ENCODE assay signal across 25 cellular contexts in genomic region chr11:95660038-95660437, GRCh38.
A peak's percentile ranks its signal among the peaks of the same experiment; 100 is the strongest.
DNase-seq lines count a peak whose midpoint lies in the region; ATAC-seq and TF ChIP-seq lines count a peak whose summit lies in the region.
"Had no signal": no experiment of that assay in that cellular context is flagged by ENCODE, and none has a peak within 500 bp of the region (broad histone marks: within the 10 kb centered on the region; RNA-seq: fewer than 3 reads in every experiment).

No MANE protein-coding gene starts in this region.

- intact Hi-C loops in activated naive CD4-positive, alpha-beta T cell treated with anti-CD3 and anti-CD28 coated beads for 36 hours (cut with micrococcal nuclease): no loop called here
- intact Hi-C loops in transverse colon (cut with DNase I; ENCODE audit: low total_unique reads) (no loop called here), breast epithelium (cut with DNase I; ENCODE audit: low total_unique reads) (no loop called here)

- H3K4me3 ChIP-seq in transverse colon (no peak overlapping the region), breast epithelium (no peak overlapping the region)
- H3K4me3 ChIP-seq: A549, colonic mucosa, esophagus muscularis mucosa, hepatocyte had no signal

- peak; percentile 73 for ATAC-seq in activated naive CD8-positive, alpha-beta T cell treated with anti-CD3 and anti-CD28 coated beads, Interleukin-2, amount 10 ng/mL, durations not matched to agents 7 days and 5 days (ENCODE audit: low read depth)
- ATAC-seq: A549 had no signal

- no peaks in the 10 kb centered on the region for H3K27me3 ChIP-seq in transverse colon
- H3K27me3 ChIP-seq in breast epithelium: no peaks in the 10 kb centered on the region
- H3K27me3 ChIP-seq: BE2C, colonic mucosa, esophagus muscularis mucosa, hepatocyte had no signal

- no peak for TF ChIP-seq EP300 in transverse colon (IDR thresholded peaks at IDR 0.05; ENCODE audit: low read depth)

- no peak overlapping the region for H3K4me3 Mint-ChIP-seq in activated naive CD4-positive, alpha-beta T cell treated with anti-CD3 and anti-CD28 coated beads, Interleukin-2, amount 50 U/mL, for 24 hours
- H3K4me3 Mint-ChIP-seq in activated naive CD4-positive, alpha-beta T cell treated with anti-CD3 and anti-CD28 coated beads for 36 hours: no peak overlapping the region
- peak overlapping the region; percentile 11 for H3K4me3 Mint-ChIP-seq in activated naive CD8-positive, alpha-beta T cell treated with anti-CD3 and anti-CD28 coated beads, Interleukin-2, amount 10 ng/mL, durations not matched to agents 7 days and 5 days
- H3K4me3 Mint-ChIP-seq in mesothelial cell of epicardium: no peak overlapping the region
- H3K4me3 Mint-ChIP-seq: IgD-negative memory B cell had no signal

- CTCF ChIA-PET in activated naive CD4-positive, alpha-beta T cell treated with anti-CD3 and anti-CD28 coated beads for 36 hours (lab: Charles Lee): interaction anchor here (1.9 kb wide), 1 partner anchor 46 kb away, joined by 6 read pairs; no protein-coding TSS in a partner anchor

- in situ Hi-C loops in transverse colon (cut with MboI; ENCODE audit: low pct_ligation_motif_present in 1 of 4, low pct_unique_long_range_greater_than_20kb in 1 of 4, low sequenced_read_pairs in 3 of 4): no loop called here

- TF ChIP-seq CTCF in mesothelial cell of epicardium (IDR thresholded peaks at IDR 0.05; ENCODE audit: unreplicated experiment) (no peak), transverse colon (IDR thresholded peaks at IDR 0.05) (no peak), breast epithelium (IDR thresholded peaks at IDR 0.05) (no peak)

- H3K36me3 ChIP-seq in transverse colon (no peaks in the 10 kb centered on the region), breast epithelium (no peaks in the 10 kb centered on the region)
- H3K36me3 ChIP-seq: BE2C, colonic mucosa, esophagus muscularis mucosa had no signal

- no peak for DNase-seq in activated naive CD4-positive, alpha-beta T cell treated with anti-CD3 and anti-CD28 coated beads for 36 hours
- no peak for DNase-seq in activated naive CD8-positive, alpha-beta T cell treated with anti-CD3 and anti-CD28 coated beads, Interleukin-2, amount 10 ng/mL, durations not matched to agents 7 days and 5 days
- DNase-seq in mesothelial cell of epicardium (ENCODE audit: low spot score in 2 of 2, unreplicated experiment in 2 of 2) (no peak), glomerular visceral epithelial cell (ENCODE audit: extremely low spot score) (no peak), transverse colon (no peak), Ammon's horn (ENCODE audit: low spot score) (no peak), breast epithelium (ENCODE audit: low spot score in 2 of 2) (no peak)
- DNase-seq: activated CD4-positive, alpha-beta T cell treated with anti-CD3 and anti-CD28 coated beads, Interleukin-2, amount 50 U/mL, for 48 hours; activated gamma-delta T cell; amniotic stem cell; BE2C; colonic mucosa; effector memory CD4-positive, alpha-beta T cell; EL; foreskin melanocyte; NCI-H1105 treated with DMSO at 0.1 percent for 48 hours; NCI-H2081; NCI-H446 treated with DMSO at 0.1 percent for 48 hours; SHP77; stimulated activated CD4-positive, alpha-beta T cell treated with anti-CD3 and anti-CD28 coated beads, Interleukin-1b, Interleukin-23, amount 100 ng/mL, for 48 hours had no signal

- TF ChIP-seq POLR2A in transverse colon (IDR thresholded peaks at IDR 0.05) (no peak), breast epithelium (IDR thresholded peaks at IDR 0.05) (no peak)

- H3K9me3 Mint-ChIP-seq in activated naive CD4-positive, alpha-beta T cell treated with anti-CD3 and anti-CD28 coated beads, Interleukin-2, amount 50 U/mL, for 24 hours: peaks cover 5% of the 10 kb centered on the region
- peaks cover 4% of the 10 kb centered on the region for H3K9me3 Mint-ChIP-seq in activated naive CD4-positive, alpha-beta T cell treated with anti-CD3 and anti-CD28 coated beads for 36 hours
- H3K9me3 Mint-ChIP-seq in activated naive CD8-positive, alpha-beta T cell treated with anti-CD3 and anti-CD28 coated beads, Interleukin-2, amount 10 ng/mL, durations not matched to agents 7 days and 5 days: peaks cover 5% of the 10 kb centered on the region
- peaks cover 22% of the 10 kb centered on the region for H3K9me3 Mint-ChIP-seq in mesothelial cell of epicardium

- no peaks in the 10 kb centered on the region for H3K4me1 ChIP-seq in transverse colon
- H3K4me1 ChIP-seq in breast epithelium: no peaks in the 10 kb centered on the region
- H3K4me1 ChIP-seq: A549, BE2C, colonic mucosa, esophagus muscularis mucosa had no signal

- peak overlapping the region; percentile 30 for H3K27ac Mint-ChIP-seq in activated naive CD4-positive, alpha-beta T cell treated with anti-CD3 and anti-CD28 coated beads, Interleukin-2, amount 50 U/mL, for 24 hours
- H3K27ac Mint-ChIP-seq in activated naive CD4-positive, alpha-beta T cell treated with anti-CD3 and anti-CD28 coated beads for 36 hours: no peak overlapping the region
- peak overlapping the region; percentile 22 for H3K27ac Mint-ChIP-seq in activated naive CD8-positive, alpha-beta T cell treated with anti-CD3 and anti-CD28 coated beads, Interleukin-2, amount 10 ng/mL, durations not matched to agents 7 days and 5 days
- H3K27ac Mint-ChIP-seq in mesothelial cell of epicardium: peak overlapping the region; percentile 53
- H3K27ac Mint-ChIP-seq: IgD-negative memory B cell had no signal

- peaks cover 47% of the 10 kb centered on the region for H3K4me1 Mint-ChIP-seq in activated naive CD4-positive, alpha-beta T cell treated with anti-CD3 and anti-CD28 coated beads, Interleukin-2, amount 50 U/mL, for 24 hours
- peaks cover 26% of the 10 kb centered on the region for H3K4me1 Mint-ChIP-seq in activated naive CD4-positive, alpha-beta T cell treated with anti-CD3 and anti-CD28 coated beads for 36 hours (ENCODE audit: low read depth)
- peaks cover 21% of the 10 kb centered on the region for H3K4me1 Mint-ChIP-seq in activated naive CD8-positive, alpha-beta T cell treated with anti-CD3 and anti-CD28 coated beads, Interleukin-2, amount 10 ng/mL, durations not matched to agents 7 days and 5 days
- peaks cover 20% of the 10 kb centered on the region for H3K4me1 Mint-ChIP-seq in mesothelial cell of epicardium

- POLR2A ChIA-PET in activated naive CD8-positive, alpha-beta T cell treated with anti-CD3 and anti-CD28 coated beads, Interleukin-2, amount 10 ng/mL, durations not matched to agents 7 days and 5 days (lab: Charles Lee): no interaction called here

- no peaks in the 10 kb centered on the region for H3K9me3 ChIP-seq in transverse colon
- H3K9me3 ChIP-seq in breast epithelium: no peaks in the 10 kb centered on the region
- H3K9me3 ChIP-seq: A549, BE2C, colonic mucosa, esophagus muscularis mucosa had no signal

- no peaks in the 10 kb centered on the region for H3K27me3 Mint-ChIP-seq in activated naive CD4-positive, alpha-beta T cell treated with anti-CD3 and anti-CD28 coated beads, Interleukin-2, amount 50 U/mL, for 24 hours
- no peaks in the 10 kb centered on the region for H3K27me3 Mint-ChIP-seq in activated naive CD4-positive, alpha-beta T cell treated with anti-CD3 and anti-CD28 coated beads for 36 hours (ENCODE audit: low read depth)
- peaks cover 4% of the 10 kb centered on the region for H3K27me3 Mint-ChIP-seq in activated naive CD8-positive, alpha-beta T cell treated with anti-CD3 and anti-CD28 coated beads, Interleukin-2, amount 10 ng/mL, durations not matched to agents 7 days and 5 days
- no peaks in the 10 kb centered on the region for H3K27me3 Mint-ChIP-seq in mesothelial cell of epicardium (ENCODE audit: low read depth)
- H3K27me3 Mint-ChIP-seq: IgD-negative memory B cell had no signal

- no peak overlapping the region for H3K27ac ChIP-seq in transverse colon
- H3K27ac ChIP-seq in breast epithelium: no peak overlapping the region
- H3K27ac ChIP-seq: A549, colonic mucosa, esophagus muscularis mucosa, hepatocyte had no signal

- H3K36me3 Mint-ChIP-seq in activated naive CD4-positive, alpha-beta T cell treated with anti-CD3 and anti-CD28 coated beads, Interleukin-2, amount 50 U/mL, for 24 hours: peaks cover 4% of the 10 kb centered on the region
- no peaks in the 10 kb centered on the region for H3K36me3 Mint-ChIP-seq in activated naive CD4-positive, alpha-beta T cell treated with anti-CD3 and anti-CD28 coated beads for 36 hours (ENCODE audit: low read depth)
- H3K36me3 Mint-ChIP-seq in activated naive CD8-positive, alpha-beta T cell treated with anti-CD3 and anti-CD28 coated beads, Interleukin-2, amount 10 ng/mL, durations not matched to agents 7 days and 5 days: peaks cover 16% of the 10 kb centered on the region
- no peaks in the 10 kb centered on the region for H3K36me3 Mint-ChIP-seq in mesothelial cell of epicardium
